ENCODE assay signal across 19 cellular contexts in the genomic region with DNA sequence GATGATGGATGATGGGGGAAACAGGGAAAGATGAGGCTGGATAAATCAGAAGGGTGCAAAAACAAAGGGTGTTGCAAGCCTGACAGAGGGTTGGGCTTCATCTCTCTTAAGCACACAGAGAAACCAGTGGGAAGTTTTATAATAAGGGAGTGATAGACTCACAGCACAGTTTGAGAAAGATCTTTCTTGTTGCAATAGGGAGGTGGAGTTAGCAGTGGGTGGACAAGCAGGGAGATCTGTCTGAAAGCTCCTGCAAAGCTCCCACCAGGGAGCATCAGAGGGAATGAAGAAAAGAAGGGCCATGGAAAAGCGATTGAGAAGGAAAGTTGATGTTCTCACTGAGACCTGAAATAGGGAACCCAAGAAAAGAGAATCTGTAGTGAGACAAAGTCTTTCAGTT.
DNase-seq lines count a peak whose midpoint lies in the region; ATAC-seq, FAIRE-seq and TF ChIP-seq lines count a peak whose summit lies in the region.
"Had no signal": no experiment of that assay in that cellular context is flagged by ENCODE, and none has a peak within 500 bp of the region (broad histone marks: within the 10 kb centered on the region; RNA-seq: fewer than 3 reads in every experiment).

No MANE protein-coding gene starts in this region.

- no peak for TF ChIP-seq POLR2A in H1 (IDR thresholded peaks at IDR 0.05; ENCODE audit: control extremely low read depth in 1 of 2, low read depth in 2 of 2, low read length in 2 of 2)

- H3K23ac ChIP-seq in H1 (ENCODE audit: insufficient read length): no peak overlapping the region
- H3K23ac ChIP-seq in trophoblast cell (ENCODE audit: low read length): no peak overlapping the region

- no peak overlapping the region for H2BK120ac ChIP-seq in H1 (replicated peaks; ENCODE audit: low read depth, low read length)
- H2BK120ac ChIP-seq in trophoblast cell (ENCODE audit: insufficient read depth, low read length, poor library complexity): no peak overlapping the region

- 80% methylated on average over 1 of the region's 1 CpG; no CpG with 5 or more reads in 1 of the 2 experiments for WGBS in H1 (ENCODE audit: extremely low coverage in 1 of 2, insufficient coverage in 1 of 2, insufficient read length in 1 of 2, insufficient replicate concordance in 2 of 2, low coverage in 1 of 2, low lambda C conversion rate in 2 of 2, missing lambda C conversion rate in 1 of 2), 2 experiments
- no CpG with 5 or more reads among the region's 1 CpG for WGBS in trophoblast cell (ENCODE audit: extremely low coverage, insufficient coverage, insufficient read length)
- WGBS in aorta, 2 donors: 85 to 86% methylated on average over 1 of the region's 1 CpG

- intact Hi-C loops in aorta (cut with DNase I): no loop called here

- no peak overlapping the region for H3K4me3 ChIP-seq in H1 (ENCODE audit: extremely low read depth in 1 of 4, insufficient read depth in 2 of 4, low read depth in 3 of 4, low read length in 4 of 4)
- no peak overlapping the region for H3K4me3 ChIP-seq in trophoblast cell (ENCODE audit: low read depth, low read length)
- H3K4me3 ChIP-seq in aorta (ENCODE audit: low read length in 2 of 2): no peak overlapping the region
- no peak overlapping the region for H3K4me3 ChIP-seq in CD8-positive, alpha-beta memory T cell (ENCODE audit: low read length)
- H3K4me3 ChIP-seq: BLaER1, GM23338, HAP-1, K562 had no signal

- H2AFZ ChIP-seq in H1 (ENCODE audit: low read length): no peak overlapping the region
- no peak overlapping the region for H2AFZ ChIP-seq in trophoblast cell (ENCODE audit: insufficient read depth, low read length, poor library complexity)
- H2AFZ ChIP-seq: GM23338 had no signal

- POLR2A ChIA-PET in H1 (lab: Charles Lee; ENCODE audit: partially characterized antibody): no interaction called here
- POLR2A ChIA-PET in CD8-positive, alpha-beta memory T cell (lab: Charles Lee): no interaction called here

- H3K14ac ChIP-seq in H1 (ENCODE audit: insufficient read length) (no peak overlapping the region), trophoblast cell (ENCODE audit: low read length) (no peak overlapping the region)

- H3K4me3 Mint-ChIP-seq in activated naive CD4-positive, alpha-beta T cell treated with anti-CD3 and anti-CD28 coated beads, Interleukin-2, amount 50 U/mL, for 24 hours: no peak overlapping the region
- no peak overlapping the region for H3K4me3 Mint-ChIP-seq in osteocyte (ENCODE audit: unreplicated experiment)
- no peak overlapping the region for H3K4me3 Mint-ChIP-seq in CD8-positive, alpha-beta memory T cell
- H3K4me3 Mint-ChIP-seq: GM23338 had no signal

- no peaks in the 10 kb centered on the region for H3K9me3 Mint-ChIP-seq in activated naive CD4-positive, alpha-beta T cell treated with anti-CD3 and anti-CD28 coated beads, Interleukin-2, amount 50 U/mL, for 24 hours
- H3K9me3 Mint-ChIP-seq in osteocyte (ENCODE audit: unreplicated experiment): no peaks in the 10 kb centered on the region
- H3K9me3 Mint-ChIP-seq in CD8-positive, alpha-beta memory T cell: peaks cover 0 to 2% (median 0%) of the 10 kb centered on the region in 5 donors
- H3K9me3 Mint-ChIP-seq: GM23338 had no signal

- no peaks in the 10 kb centered on the region for H3K36me3 ChIP-seq in H1 (ENCODE audit: control insufficient read depth in 2 of 4, insufficient read depth in 4 of 4, low read length in 3 of 4)
- H3K36me3 ChIP-seq in trophoblast cell (ENCODE audit: control insufficient read depth in 1 of 2, insufficient read depth in 2 of 2, low read length in 2 of 2): no peaks in the 10 kb centered on the region
- H3K36me3 ChIP-seq in aorta (ENCODE audit: control insufficient read depth in 1 of 2, insufficient read depth in 2 of 2, low read length in 1 of 2): no peaks in the 10 kb centered on the region
- no peaks in the 10 kb centered on the region for H3K36me3 ChIP-seq in CD8-positive, alpha-beta memory T cell (ENCODE audit: insufficient read depth, low read length)
- H3K36me3 ChIP-seq: BLaER1, HAP-1 had no signal

- H4K12ac ChIP-seq in trophoblast cell (ENCODE audit: low read depth, low read length): no peak overlapping the region

- H2BK5ac ChIP-seq in H1 (ENCODE audit: low read depth, low read length) (no peak overlapping the region), trophoblast cell (ENCODE audit: low read depth, low read length, poor library complexity) (peak overlapping the region; percentile 22)

- H3K4me1 Mint-ChIP-seq in activated naive CD4-positive, alpha-beta T cell treated with anti-CD3 and anti-CD28 coated beads, Interleukin-2, amount 50 U/mL, for 24 hours: peaks cover 7% of the 10 kb centered on the region
- H3K4me1 Mint-ChIP-seq in osteocyte (ENCODE audit: unreplicated experiment): peaks cover 9% of the 10 kb centered on the region
- H3K4me1 Mint-ChIP-seq in CD8-positive, alpha-beta memory T cell: peaks cover 4 to 11% (median 9%) of the 10 kb centered on the region in 3 donors

- no peak overlapping the region for H3K27ac ChIP-seq in H1 (ENCODE audit: low read depth, low read length)
- H3K27ac ChIP-seq in trophoblast cell (ENCODE audit: low read depth, low read length): peak overlapping the region; percentile 85
- no peak overlapping the region for H3K27ac ChIP-seq in aorta (ENCODE audit: low read depth in 1 of 2, low read length in 2 of 2)
- no peak overlapping the region for H3K27ac ChIP-seq in CD8-positive, alpha-beta memory T cell (ENCODE audit: low read depth, low read length)
- H3K27ac ChIP-seq: 22Rv1, BLaER1, HL-60 had no signal

- peaks cover 19% of the 10 kb centered on the region for H3K27me3 Mint-ChIP-seq in activated naive CD4-positive, alpha-beta T cell treated with anti-CD3 and anti-CD28 coated beads, Interleukin-2, amount 50 U/mL, for 24 hours
- peaks cover 4% of the 10 kb centered on the region for H3K27me3 Mint-ChIP-seq in osteocyte (ENCODE audit: unreplicated experiment)
- peaks cover 5 to 26% of the 10 kb centered on the region in 2 donors for H3K27me3 Mint-ChIP-seq in CD8-positive, alpha-beta memory T cell

- ATAC-seq in aorta (ENCODE audit: low FRiP score): no peak
- ATAC-seq in esophagus mucosa: no peak
- ATAC-seq: GM23338, K562 had no signal

- no peak for FAIRE-seq in H1 (lab: Jason Lieb, UNC)
- FAIRE-seq: G401.6, GM12891, K562 had no signal

- no peak overlapping the region for H2AK5ac ChIP-seq in H1 (ENCODE audit: low read depth, low read length)
- H2AK5ac ChIP-seq in trophoblast cell (ENCODE audit: low read length): no peak overlapping the region

- H3K23me2 ChIP-seq in H1 (ENCODE audit: low read depth, low read length): peaks cover 7% of the 10 kb centered on the region

- CTCF ChIA-PET in H1 (lab: Charles Lee; ENCODE audit: partially characterized antibody): interaction anchor here (0.6 kb wide), 1 partner anchor 83 kb away, joined by 4 read pairs; no protein-coding TSS in a partner anchor
- CTCF ChIA-PET in CD8-positive, alpha-beta memory T cell (lab: Charles Lee): no interaction called here

- peak overlapping the region; percentile 2; the same call in 1 of the 2 replicates for H2BK12ac ChIP-seq in H1 (ENCODE audit: low read depth, low read length)
- H2BK12ac ChIP-seq in trophoblast cell (ENCODE audit: low read length): peak overlapping the region; percentile 79

- no peak overlapping the region for H3K9ac ChIP-seq in H1 (replicated peaks in 1 of 4; ENCODE audit: extremely low read depth in 1 of 4, low read depth in 3 of 4, low read length in 3 of 4)
- no peak overlapping the region for H3K9ac ChIP-seq in trophoblast cell (ENCODE audit: low read length)
- H3K9ac ChIP-seq: BLaER1 had no signal

- H3K27ac Mint-ChIP-seq in activated naive CD4-positive, alpha-beta T cell treated with anti-CD3 and anti-CD28 coated beads, Interleukin-2, amount 50 U/mL, for 24 hours: peak overlapping the region; percentile 57
- no peak overlapping the region for H3K27ac Mint-ChIP-seq in osteocyte (ENCODE audit: unreplicated experiment)
- H3K27ac Mint-ChIP-seq in CD8-positive, alpha-beta memory T cell: no peak overlapping the region
- H3K27ac Mint-ChIP-seq: GM23338 had no signal

- H4K5ac ChIP-seq in H1 (ENCODE audit: insufficient read length, low read depth, low read length): no peak overlapping the region

- TF ChIP-seq EP300 in H1 (IDR thresholded peaks at IDR 0.05; ENCODE audit: borderline replicate concordance in 1 of 2, low read depth in 2 of 2, low read length in 2 of 2): no peak

- H4K91ac ChIP-seq in H1 (replicated peaks; ENCODE audit: insufficient read length, low read length) (no peak overlapping the region), trophoblast cell (ENCODE audit: low read depth, low read length) (no peak overlapping the region)

- H3K56ac ChIP-seq in H1 (replicated peaks; ENCODE audit: insufficient read length, low read depth, low read length): no peak overlapping the region

- H3K79me2 ChIP-seq in H1 (ENCODE audit: control insufficient read depth in 1 of 2, insufficient read depth in 2 of 2, low read length in 2 of 2) (no peaks in the 10 kb centered on the region), trophoblast cell (ENCODE audit: control insufficient read depth, insufficient read depth, low read length, poor library complexity) (no peaks in the 10 kb centered on the region)

- H3K4ac ChIP-seq in H1 (replicated peaks; ENCODE audit: insufficient read length, low read depth, low read length): no peak overlapping the region
- H3K4ac ChIP-seq in trophoblast cell (ENCODE audit: low read depth, low read length): no peak overlapping the region

- H3K4me2 ChIP-seq in H1 (ENCODE audit: insufficient read depth in 1 of 2, low read depth in 2 of 2, low read length in 2 of 2) (no peak overlapping the region), trophoblast cell (ENCODE audit: low read length) (no peak overlapping the region)
- H3K4me2 ChIP-seq: BLaER1, GM23338 had no signal

- H2BK15ac ChIP-seq in H1 (ENCODE audit: low read length): no peak overlapping the region

- H4K8ac ChIP-seq in H1 (ENCODE audit: extremely low read depth, insufficient read depth, low read length) (no peak overlapping the region), trophoblast cell (ENCODE audit: low read depth, low read length) (no peak overlapping the region)

- H3K27me3 ChIP-seq in H1 (replicated peaks in 1 of 4; ENCODE audit: control insufficient read depth in 3 of 4, extremely low read depth in 1 of 4, insufficient read depth in 3 of 4, low read length in 3 of 4) (peaks cover 0 to 3% (median 0%) of the 10 kb centered on the region in 4 experiments; a peak in 2 of 7 replicates), trophoblast cell (ENCODE audit: insufficient read depth, low read length) (no peaks in the 10 kb centered on the region), aorta (ENCODE audit: control insufficient read depth in 1 of 2, insufficient read depth in 2 of 2, low read length in 1 of 2) (peaks cover 0 to 1% of the 10 kb centered on the region in 2 donors)
- peaks cover 4% of the 10 kb centered on the region for H3K27me3 ChIP-seq in CD8-positive, alpha-beta memory T cell (ENCODE audit: insufficient read depth, low read length, poor library complexity, severe bottlenecking)
- H3K27me3 ChIP-seq: BLaER1 had no signal

- no peak for TF ChIP-seq RAD21 in H1 (IDR thresholded peaks at IDR 0.05 in 1 of 2, conservative IDR thresholded peaks at IDR 0.05 in 1 of 2; ENCODE audit: low read depth in 2 of 2, low read length in 2 of 2)

- H3K79me1 ChIP-seq in H1 (ENCODE audit: low read depth, low read length): no peaks in the 10 kb centered on the region
- peaks cover 15% of the 10 kb centered on the region for H3K79me1 ChIP-seq in trophoblast cell (ENCODE audit: low read length)

- H3K4me1 ChIP-seq in H1 (replicated peaks in 1 of 4; ENCODE audit: control insufficient read depth in 3 of 4, insufficient read depth in 4 of 4, low read length in 3 of 4) (peaks cover 10 to 20% (median 16%) of the 10 kb centered on the region in 4 experiments; a peak in 6 of 7 replicates), trophoblast cell (ENCODE audit: control insufficient read depth in 1 of 2, insufficient read depth in 2 of 2, low read length in 2 of 2) (peaks cover 26 to 27% of the 10 kb centered on the region in 2 experiments), aorta (ENCODE audit: control insufficient read depth in 1 of 2, insufficient read depth in 2 of 2, low read length in 2 of 2) (no peaks in the 10 kb centered on the region)
- no peaks in the 10 kb centered on the region for H3K4me1 ChIP-seq in CD8-positive, alpha-beta memory T cell (ENCODE audit: insufficient read depth, low read length)
- H3K4me1 ChIP-seq: BLaER1 had no signal

- H3K18ac ChIP-seq in H1 (ENCODE audit: extremely low read depth, low read length): no peak overlapping the region
- H3K18ac ChIP-seq in trophoblast cell (ENCODE audit: low read length): no peak overlapping the region

- peak overlapping the region; percentile 8; the same call in 1 of the 2 replicates for H2BK20ac ChIP-seq in H1 (ENCODE audit: low read length)

- no peak for DNase-seq in activated naive CD4-positive, alpha-beta T cell treated with anti-CD3 and anti-CD28 coated beads, Interleukin-2, amount 50 U/mL, for 16 hours
- DNase-seq in H1 (ENCODE audit: low read depth in 1 of 2, low spot score in 2 of 2) (no peak), trophoblast cell (no peak), osteocyte (ENCODE audit: extremely low spot score, unreplicated experiment) (no peak), aorta (no peak)
- no peak for DNase-seq in CD8-positive, alpha-beta memory T cell
- DNase-seq: AML-193, DMS153, DMS79 treated with DMSO at 0.1 percent for 48 hours had no signal

- TF ChIP-seq CTCF in H1 (IDR thresholded peaks at IDR 0.05; ENCODE audit: control extremely low read depth in 1 of 3, insufficient read depth in 1 of 3, low read depth in 1 of 3, low read length in 3 of 3): no peak
- TF ChIP-seq CTCF in osteocyte (IDR thresholded peaks at IDR 0.05): no peak

- no peaks in the 10 kb centered on the region for H3K36me3 Mint-ChIP-seq in activated naive CD4-positive, alpha-beta T cell treated with anti-CD3 and anti-CD28 coated beads, Interleukin-2, amount 50 U/mL, for 24 hours
- H3K36me3 Mint-ChIP-seq in osteocyte (ENCODE audit: unreplicated experiment): no peaks in the 10 kb centered on the region
- H3K36me3 Mint-ChIP-seq in CD8-positive, alpha-beta memory T cell: no peaks in the 10 kb centered on the region

- H4K20me1 ChIP-seq in H1 (replicated peaks in 1 of 2; ENCODE audit: control insufficient read depth in 1 of 2, insufficient read depth in 2 of 2, low read length in 2 of 2): no peaks in the 10 kb centered on the region
- H4K20me1 ChIP-seq: BLaER1 had no signal

- H3K9me3 ChIP-seq in H1 (ENCODE audit: insufficient read depth in 2 of 2, low read depth in 1 of 2, low read length in 1 of 2): no peaks in the 10 kb centered on the region
- no peaks in the 10 kb centered on the region for H3K9me3 ChIP-seq in trophoblast cell (ENCODE audit: insufficient read depth, low read depth, low read length)
- H3K9me3 ChIP-seq in aorta (ENCODE audit: control insufficient read depth, low read length): no peaks in the 10 kb centered on the region
- H3K9me3 ChIP-seq in CD8-positive, alpha-beta memory T cell (ENCODE audit: low read length): no peaks in the 10 kb centered on the region
- H3K9me3 ChIP-seq: BLaER1, HAP-1 had no signal
